1 cellular context compared by ENCODE assay signal in the genomic region with DNA sequence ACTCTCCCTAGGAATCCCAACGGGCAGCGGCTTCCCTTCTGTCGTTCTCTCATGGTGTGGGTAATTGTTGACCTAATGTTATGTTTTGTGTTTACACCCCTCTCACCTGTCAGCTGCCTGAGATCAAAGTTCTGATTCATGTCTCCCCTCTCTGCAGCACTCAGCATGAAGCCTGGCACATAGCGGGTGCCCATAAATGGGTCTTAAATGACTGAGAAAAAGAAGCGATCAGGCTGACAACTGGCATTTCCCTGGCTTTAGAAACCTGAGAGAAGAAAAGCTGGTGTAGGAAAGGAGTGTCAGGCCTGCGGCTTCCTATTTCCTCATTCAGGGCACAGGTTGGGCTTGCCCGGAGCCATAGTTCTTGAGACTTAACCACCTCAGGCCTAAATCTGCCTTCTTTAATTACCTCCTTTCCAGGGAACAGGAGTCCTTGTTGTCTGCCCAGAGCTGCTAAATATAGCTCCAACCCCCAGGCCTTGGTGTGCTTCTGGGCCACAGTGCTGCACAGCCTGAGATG.
TF ChIP-seq lines count a peak whose summit lies in the region.

No MANE protein-coding gene starts in this region.

TF ChIP-seq in HepG2, 621 proteins besides CTCF, POLR2A, EP300 and RAD21 (continues in another document):
- TF ChIP-seq MNT (IDR thresholded peaks at IDR 0.05): no peak
- TF ChIP-seq ZIK1 (CRISPR knock-in tag; IDR thresholded peaks at IDR 0.05; ENCODE audit: borderline replicate concordance, low read depth): no peak
- no peak for TF ChIP-seq ZUFSP (CRISPR knock-in tag; IDR thresholded peaks at IDR 0.05; ENCODE audit: borderline replicate concordance)
- no peak for TF ChIP-seq DNMT3B (CRISPR knock-in tag; conservative IDR thresholded peaks at IDR 0.05)
- TF ChIP-seq NCOA1 (CRISPR knock-in tag; IDR thresholded peaks at IDR 0.05): no peak
- TF ChIP-seq ZNF264 (CRISPR knock-in tag; IDR thresholded peaks at IDR 0.05): 0 out of 2 replicates have a peak, but pooled peaks have one; percentile 17
- TF ChIP-seq, protein P1, sequence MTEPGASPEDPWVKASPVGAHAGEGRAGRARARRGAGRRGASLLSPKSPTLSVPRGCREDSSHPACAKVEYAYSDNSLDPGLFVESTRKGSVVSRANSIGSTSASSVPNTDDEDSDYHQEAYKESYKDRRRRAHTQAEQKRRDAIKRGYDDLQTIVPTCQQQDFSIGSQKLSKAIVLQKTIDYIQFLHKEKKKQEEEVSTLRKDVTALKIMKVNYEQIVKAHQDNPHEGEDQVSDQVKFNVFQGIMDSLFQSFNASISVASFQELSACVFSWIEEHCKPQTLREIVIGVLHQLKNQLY (CRISPR knock-in tag; IDR thresholded peaks at IDR 0.05): peak; percentile 31; the same call in 1 of the 2 replicates
- TF ChIP-seq TEAD3 (CRISPR knock-in tag; optimal IDR thresholded peaks at IDR 0.05; ENCODE audit: borderline replicate concordance): peak; percentile 70
- TF ChIP-seq TFAP4 (IDR thresholded peaks at IDR 0.05; ENCODE audit: borderline replicate concordance, low read depth): peak; percentile 90
- TF ChIP-seq, protein P2, sequence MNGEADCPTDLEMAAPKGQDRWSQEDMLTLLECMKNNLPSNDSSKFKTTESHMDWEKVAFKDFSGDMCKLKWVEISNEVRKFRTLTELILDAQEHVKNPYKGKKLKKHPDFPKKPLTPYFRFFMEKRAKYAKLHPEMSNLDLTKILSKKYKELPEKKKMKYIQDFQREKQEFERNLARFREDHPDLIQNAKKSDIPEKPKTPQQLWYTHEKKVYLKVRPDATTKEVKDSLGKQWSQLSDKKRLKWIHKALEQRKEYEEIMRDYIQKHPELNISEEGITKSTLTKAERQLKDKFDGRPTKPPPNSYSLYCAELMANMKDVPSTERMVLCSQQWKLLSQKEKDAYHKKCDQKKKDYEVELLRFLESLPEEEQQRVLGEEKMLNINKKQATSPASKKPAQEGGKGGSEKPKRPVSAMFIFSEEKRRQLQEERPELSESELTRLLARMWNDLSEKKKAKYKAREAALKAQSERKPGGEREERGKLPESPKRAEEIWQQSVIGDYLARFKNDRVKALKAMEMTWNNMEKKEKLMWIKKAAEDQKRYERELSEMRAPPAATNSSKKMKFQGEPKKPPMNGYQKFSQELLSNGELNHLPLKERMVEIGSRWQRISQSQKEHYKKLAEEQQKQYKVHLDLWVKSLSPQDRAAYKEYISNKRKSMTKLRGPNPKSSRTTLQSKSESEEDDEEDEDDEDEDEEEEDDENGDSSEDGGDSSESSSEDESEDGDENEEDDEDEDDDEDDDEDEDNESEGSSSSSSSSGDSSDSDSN (CRISPR knock-in tag; IDR thresholded peaks at IDR 0.05): no peak
- no peak for TF ChIP-seq ZBTB3 (CRISPR knock-in tag; IDR thresholded peaks at IDR 0.05; ENCODE audit: borderline replicate concordance, low read depth)
- no peak for TF ChIP-seq ZNF883 (CRISPR knock-in tag; IDR thresholded peaks at IDR 0.05; ENCODE audit: not compliant biosample characterization)
- no peak for TF ChIP-seq MTERF4 (CRISPR knock-in tag; IDR thresholded peaks at IDR 0.05)
- peak; percentile 70; the same call in 1 of the 2 replicates for TF ChIP-seq HOMEZ (CRISPR knock-in tag; IDR thresholded peaks at IDR 0.05; ENCODE audit: low read depth)
- no peak for TF ChIP-seq FOXA1 (IDR thresholded peaks at IDR 0.05)
- TF ChIP-seq FOXA1 (CRISPR knock-in tag; IDR thresholded peaks at IDR 0.05): peak; percentile 83
- TF ChIP-seq RXRA (CRISPR knock-in tag; IDR thresholded peaks at IDR 0.05): no peak; the same call in 1 of the 2 replicates
- no peak for TF ChIP-seq GPN1 (CRISPR knock-in tag; IDR thresholded peaks at IDR 0.05; ENCODE audit: borderline replicate concordance)
- TF ChIP-seq, protein P3, sequence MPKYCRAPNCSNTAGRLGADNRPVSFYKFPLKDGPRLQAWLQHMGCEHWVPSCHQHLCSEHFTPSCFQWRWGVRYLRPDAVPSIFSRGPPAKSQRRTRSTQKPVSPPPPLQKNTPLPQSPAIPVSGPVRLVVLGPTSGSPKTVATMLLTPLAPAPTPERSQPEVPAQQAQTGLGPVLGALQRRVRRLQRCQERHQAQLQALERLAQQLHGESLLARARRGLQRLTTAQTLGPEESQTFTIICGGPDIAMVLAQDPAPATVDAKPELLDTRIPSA (CRISPR knock-in tag; IDR thresholded peaks at IDR 0.05; ENCODE audit: borderline replicate concordance): no peak
- TF ChIP-seq, protein P4, sequence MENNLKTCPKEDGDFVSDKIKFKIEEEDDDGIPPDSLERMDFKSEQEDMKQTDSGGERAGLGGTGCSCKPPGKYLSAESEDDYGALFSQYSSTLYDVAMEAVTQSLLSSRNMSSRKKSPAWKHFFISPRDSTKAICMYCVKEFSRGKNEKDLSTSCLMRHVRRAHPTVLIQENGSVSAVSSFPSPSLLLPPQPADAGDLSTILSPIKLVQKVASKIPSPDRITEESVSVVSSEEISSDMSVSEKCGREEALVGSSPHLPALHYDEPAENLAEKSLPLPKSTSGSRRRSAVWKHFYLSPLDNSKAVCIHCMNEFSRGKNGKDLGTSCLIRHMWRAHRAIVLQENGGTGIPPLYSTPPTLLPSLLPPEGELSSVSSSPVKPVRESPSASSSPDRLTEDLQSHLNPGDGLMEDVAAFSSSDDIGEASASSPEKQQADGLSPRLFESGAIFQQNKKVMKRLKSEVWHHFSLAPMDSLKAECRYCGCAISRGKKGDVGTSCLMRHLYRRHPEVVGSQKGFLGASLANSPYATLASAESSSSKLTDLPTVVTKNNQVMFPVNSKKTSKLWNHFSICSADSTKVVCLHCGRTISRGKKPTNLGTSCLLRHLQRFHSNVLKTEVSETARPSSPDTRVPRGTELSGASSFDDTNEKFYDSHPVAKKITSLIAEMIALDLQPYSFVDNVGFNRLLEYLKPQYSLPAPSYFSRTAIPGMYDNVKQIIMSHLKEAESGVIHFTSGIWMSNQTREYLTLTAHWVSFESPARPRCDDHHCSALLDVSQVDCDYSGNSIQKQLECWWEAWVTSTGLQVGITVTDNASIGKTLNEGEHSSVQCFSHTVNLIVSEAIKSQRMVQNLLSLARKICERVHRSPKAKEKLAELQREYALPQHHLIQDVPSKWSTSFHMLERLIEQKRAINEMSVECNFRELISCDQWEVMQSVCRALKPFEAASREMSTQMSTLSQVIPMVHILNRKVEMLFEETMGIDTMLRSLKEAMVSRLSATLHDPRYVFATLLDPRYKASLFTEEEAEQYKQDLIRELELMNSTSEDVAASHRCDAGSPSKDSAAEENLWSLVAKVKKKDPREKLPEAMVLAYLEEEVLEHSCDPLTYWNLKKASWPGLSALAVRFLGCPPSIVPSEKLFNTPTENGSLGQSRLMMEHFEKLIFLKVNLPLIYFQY (CRISPR knock-in tag; IDR thresholded peaks at IDR 0.05; ENCODE audit: borderline replicate concordance): no peak
- no peak for TF ChIP-seq ZNF138 (CRISPR knock-in tag; IDR thresholded peaks at IDR 0.05; ENCODE audit: low read depth)
- TF ChIP-seq MTA1 (CRISPR knock-in tag; IDR thresholded peaks at IDR 0.05; ENCODE audit: borderline replicate concordance): no peak
- no peak for TF ChIP-seq CBX2 (IDR thresholded peaks at IDR 0.05; ENCODE audit: low read depth, low read length)
- no peak for TF ChIP-seq CBX2 (CRISPR knock-in tag; IDR thresholded peaks at IDR 0.05; ENCODE audit: low read depth)
- TF ChIP-seq, protein P5, sequence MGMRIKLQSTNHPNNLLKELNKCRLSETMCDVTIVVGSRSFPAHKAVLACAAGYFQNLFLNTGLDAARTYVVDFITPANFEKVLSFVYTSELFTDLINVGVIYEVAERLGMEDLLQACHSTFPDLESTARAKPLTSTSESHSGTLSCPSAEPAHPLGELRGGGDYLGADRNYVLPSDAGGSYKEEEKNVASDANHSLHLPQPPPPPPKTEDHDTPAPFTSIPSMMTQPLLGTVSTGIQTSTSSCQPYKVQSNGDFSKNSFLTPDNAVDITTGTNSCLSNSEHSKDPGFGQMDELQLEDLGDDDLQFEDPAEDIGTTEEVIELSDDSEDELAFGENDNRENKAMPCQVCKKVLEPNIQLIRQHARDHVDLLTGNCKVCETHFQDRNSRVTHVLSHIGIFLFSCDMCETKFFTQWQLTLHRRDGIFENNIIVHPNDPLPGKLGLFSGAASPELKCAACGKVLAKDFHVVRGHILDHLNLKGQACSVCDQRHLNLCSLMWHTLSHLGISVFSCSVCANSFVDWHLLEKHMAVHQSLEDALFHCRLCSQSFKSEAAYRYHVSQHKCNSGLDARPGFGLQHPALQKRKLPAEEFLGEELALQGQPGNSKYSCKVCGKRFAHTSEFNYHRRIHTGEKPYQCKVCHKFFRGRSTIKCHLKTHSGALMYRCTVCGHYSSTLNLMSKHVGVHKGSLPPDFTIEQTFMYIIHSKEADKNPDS (CRISPR knock-in tag; IDR thresholded peaks at IDR 0.05): no peak; the same call in 1 of the 2 replicates
